Comparison of ENCODE assay signal across 10 cellular contexts in the genomic region with DNA sequence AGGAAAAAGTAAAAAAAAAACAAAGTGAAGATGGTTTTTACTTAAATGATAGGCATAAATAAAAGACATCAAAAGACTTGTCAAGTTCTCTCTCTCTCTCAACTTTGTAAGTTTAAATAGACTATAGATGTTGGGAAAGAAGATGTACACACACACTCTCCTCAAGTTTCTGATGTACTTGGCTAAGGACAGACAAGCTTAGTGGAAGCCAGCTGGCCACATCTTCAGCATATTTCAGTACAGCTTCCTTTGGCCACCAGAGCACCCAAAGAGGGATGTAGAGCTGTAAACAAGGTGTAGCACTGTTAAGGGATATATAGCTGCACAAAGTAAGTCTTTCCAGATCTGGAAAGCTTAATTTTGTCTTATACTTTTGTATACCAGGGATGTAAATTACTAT.
"Had no signal": no experiment of that assay in that cellular context is flagged by ENCODE, and none has a peak within 500 bp of the region (broad histone marks: within the 10 kb centered on the region; RNA-seq: fewer than 3 reads in every experiment).

No MANE protein-coding gene starts in this region.

- H3K9me3 ChIP-seq: esophagus squamous epithelium, thyroid gland, uterus had no signal

- H3K27ac ChIP-seq: esophagus squamous epithelium, thyroid gland, uterus had no signal

- H3K4me3 ChIP-seq: esophagus squamous epithelium, thyroid gland, uterus had no signal

- H3K36me3 ChIP-seq: esophagus squamous epithelium, thyroid gland, uterus had no signal

- H3K27me3 ChIP-seq: esophagus squamous epithelium, thyroid gland, uterus had no signal

- H3K4me1 ChIP-seq: esophagus squamous epithelium, thyroid gland, uterus had no signal

- DNase-seq: activated CD4-positive, alpha-beta memory T cell treated with anti-CD3 and anti-CD28 coated beads, Interleukin-2, amount 10 ng/mL, durations not matched to agents 7 days and 5 days; activated CD4-positive, CD25-positive, alpha-beta regulatory T cell treated with anti-CD3 and anti-CD28 coated beads, Interleukin-2, amount 50 U/mL, for 72 hours; activated CD8-positive, alpha-beta memory T cell treated with anti-CD3 and anti-CD28 coated beads, Interleukin-2, amount 50 U/mL, for 4 hours; activated naive CD8-positive, alpha-beta T cell treated with anti-CD3 and anti-CD28 coated beads, Interleukin-2, amount 10 ng/mL, durations not matched to agents 7 days and 5 days; aorta; esophagus squamous epithelium; stimulated activated CD4-positive, alpha-beta T cell treated with anti-CD3 and anti-CD28 coated beads, Interleukin-4, amount 100 ng/mL, for 4 hours; T-helper 9 cell; thyroid gland; uterus had no signal
